In genomic region chr12:96354326-96354725, GRCh38 we compare ENCODE assay signal across 23 cellular contexts. TPM values are rescaled to one million over a fixed set of nuclear protein-coding genes. Genes with fewer than 3 reads are reported as not detected.
DNase-seq lines count a peak whose midpoint lies in the region; ATAC-seq lines count a peak whose summit lies in the region.
"Had no signal": no experiment of that assay in that cellular context is flagged by ENCODE, and none has a peak within 500 bp of the region (broad histone marks: within the 10 kb centered on the region; RNA-seq: fewer than 3 reads in every experiment).

No MANE protein-coding gene starts in this region.

- no peaks in the 10 kb centered on the region for H3K36me3 Mint-ChIP-seq in T-cell
- no peaks in the 10 kb centered on the region for H3K36me3 Mint-ChIP-seq in natural killer cell treated with Interleukin-12 subunit alpha and Interleukin-12 subunit beta and Interleukin-15 and Interleukin-18, amount 100 ng/mL, for 72 hours
- H3K36me3 Mint-ChIP-seq: IgD-negative memory B cell had no signal

- peaks cover 83 to 87% (median 86%) of the 10 kb centered on the region in 3 donors for H3K4me1 Mint-ChIP-seq in T-cell
- peaks cover 51 to 66% of the 10 kb centered on the region in 2 donors for H3K4me1 Mint-ChIP-seq in natural killer cell treated with Interleukin-12 subunit alpha and Interleukin-12 subunit beta and Interleukin-15 and Interleukin-18, amount 100 ng/mL, for 72 hours (ENCODE audit: low read depth in 2 of 2)

- peak in 1 of 4 experiments; percentile 13 for ATAC-seq in T-cell (replicated peaks in 1 of 4)
- no peak for ATAC-seq in natural killer cell treated with Interleukin-12 subunit alpha and Interleukin-12 subunit beta and Interleukin-15 and Interleukin-18, amount 100 ng/mL, for 72 hours
- no peak for ATAC-seq in GM21515 (IDR thresholded peaks at IDR 0.05; ENCODE audit: unreplicated experiment)
- no peak for ATAC-seq in HG03039 (IDR thresholded peaks at IDR 0.05; ENCODE audit: unreplicated experiment)
- ATAC-seq: activated CD8-positive, alpha-beta T cell treated with anti-CD3 and anti-CD28 coated beads for 36 hours; sciatic nerve had no signal

- no peaks in the 10 kb centered on the region for H3K9me3 Mint-ChIP-seq in T-cell
- H3K9me3 Mint-ChIP-seq in natural killer cell treated with Interleukin-12 subunit alpha and Interleukin-12 subunit beta and Interleukin-15 and Interleukin-18, amount 100 ng/mL, for 72 hours: no peaks in the 10 kb centered on the region
- H3K9me3 Mint-ChIP-seq: activated CD8-positive, alpha-beta T cell treated with anti-CD3 and anti-CD28 coated beads for 36 hours; activated T-cell treated with anti-CD3 and anti-CD28 coated beads, Interleukin-2, amount 50 U/mL, for 24 hours; H9; IgD-negative memory B cell; nephron had no signal

- POLR2A ChIA-PET in T-cell (lab: Charles Lee): no interaction called here

- H3K4me3 Mint-ChIP-seq in T-cell: no peak overlapping the region
- H3K4me3 Mint-ChIP-seq in natural killer cell treated with Interleukin-12 subunit alpha and Interleukin-12 subunit beta and Interleukin-15 and Interleukin-18, amount 100 ng/mL, for 72 hours: no peak overlapping the region
- H3K4me3 Mint-ChIP-seq: activated CD8-positive, alpha-beta T cell treated with anti-CD3 and anti-CD28 coated beads for 36 hours; activated T-cell treated with anti-CD3 and anti-CD28 coated beads, Interleukin-2, amount 50 U/mL, for 24 hours; H9; nephron had no signal

- H3K27ac Mint-ChIP-seq in T-cell: peak overlapping the region; percentile 9 to 69
- H3K27ac Mint-ChIP-seq in natural killer cell treated with Interleukin-12 subunit alpha and Interleukin-12 subunit beta and Interleukin-15 and Interleukin-18, amount 100 ng/mL, for 72 hours: peak overlapping the region; percentile 3 to 91
- H3K27ac Mint-ChIP-seq: activated CD8-positive, alpha-beta T cell treated with anti-CD3 and anti-CD28 coated beads for 36 hours; activated T-cell treated with anti-CD3 and anti-CD28 coated beads, Interleukin-2, amount 50 U/mL, for 24 hours had no signal

- DNase-seq in EH (ENCODE audit: low read depth) (peak; percentile 25), T-cell (no peak), fibroblast of peridontal ligament (ENCODE audit: extremely low read depth) (peak; percentile 65), NCI-H2029 treated with DMSO at 0.1 percent for 48 hours (lab: John Stamatoyannopoulos, UW) (no peak)
- DNase-seq in natural killer cell treated with Interleukin-12 subunit alpha and Interleukin-12 subunit beta and Interleukin-15 and Interleukin-18, amount 100 ng/mL, for 72 hours (ENCODE audit: low spot score): no peak
- DNase-seq in activated T-cell treated with anti-CD3 and anti-CD28 coated beads, Interleukin-2, amount 50 U/mL, for 1 hour: no peak
- DNase-seq: activated CD8-positive, alpha-beta T cell treated with anti-CD3 and anti-CD28 coated beads for 36 hours; activated naive CD4-positive, alpha-beta T cell; activated T-cell treated with anti-CD3 and anti-CD28 coated beads, Interleukin-2, amount 50 U/mL, for 24 hours; amniotic stem cell; caudate nucleus; DMS153; dorsolateral prefrontal cortex; GF-D8; H9; NCI-H1417 treated with DMSO at 0.1 percent for 48 hours; NCI-H510A treated with DMSO at 0.1 percent for 48 hours; T1000 had no signal

- H3K27me3 Mint-ChIP-seq in T-cell: no peaks in the 10 kb centered on the region
- H3K27me3 Mint-ChIP-seq in natural killer cell treated with Interleukin-12 subunit alpha and Interleukin-12 subunit beta and Interleukin-15 and Interleukin-18, amount 100 ng/mL, for 72 hours: no peaks in the 10 kb centered on the region
- H3K27me3 Mint-ChIP-seq: activated CD8-positive, alpha-beta T cell treated with anti-CD3 and anti-CD28 coated beads for 36 hours; activated T-cell treated with anti-CD3 and anti-CD28 coated beads, Interleukin-2, amount 50 U/mL, for 24 hours; IgD-negative memory B cell had no signal

- CTCF ChIA-PET in T-cell (lab: Charles Lee): interaction anchor here in 1 of 2 donors (0.5 kb wide), 1 partner anchor 111 kb away, joined by 3 read pairs; no protein-coding TSS in a partner anchor

RNA-seq across cellular contexts. Expression of gene CDK17, which starts 45.9 kb away (rescaled TPM):
- 100 to 1,000 TPM in 1 of 5 donors, 10 to 100 TPM in 4; 56.4 to 114 (median 72.2) TPM for total RNA-seq in T-cell
- total RNA-seq in natural killer cell treated with Interleukin-12 subunit alpha and Interleukin-12 subunit beta and Interleukin-15 and Interleukin-18, amount 100 ng/mL, for 72 hours: 10 to 100 TPM; 66.9 to 82.1 TPM

Comparison
In these comparisons a context has a peak if more than half of its experiments do, and no peak if none do; other contexts are left out.
1. DNase-seq: peak in EH (single experiment) and fibroblast of peridontal ligament (single experiment); none in T-cell (0 of 34), natural killer cell treated with Interleukin-12 subunit alpha and Interleukin-12 subunit beta and Interleukin-15 and Interleukin-18, amount 100 ng/mL, for 72 hours (single experiment), NCI-H2029 treated with DMSO at 0.1 percent for 48 hours (single experiment) and activated T-cell treated with anti-CD3 and anti-CD28 coated beads, Interleukin-2, amount 50 U/mL, for 1 hour (single experiment).